In genomic region chr10:73190188-73190587, GRCh38 we compare ENCODE assay signal across 1 cellular context.
TF ChIP-seq lines count a peak whose summit lies in the region.

No MANE protein-coding gene starts in this region.

TF ChIP-seq in K562, 482 proteins besides CTCF, POLR2A, EP300 and RAD21:
- TF ChIP-seq ZNF121 (CRISPR knock-in tag; conservative IDR thresholded peaks at IDR 0.05) (peak; percentile 68), ZNF277 (CRISPR knock-in tag; IDR thresholded peaks at IDR 0.05; ENCODE audit: borderline replicate concordance) (no peak), RBM25 (IDR thresholded peaks at IDR 0.05; ENCODE audit: low read depth, low read length, severe bottlenecking) (peak; percentile 57)
